14 cellular contexts compared by ENCODE assay signal in the genomic region with DNA sequence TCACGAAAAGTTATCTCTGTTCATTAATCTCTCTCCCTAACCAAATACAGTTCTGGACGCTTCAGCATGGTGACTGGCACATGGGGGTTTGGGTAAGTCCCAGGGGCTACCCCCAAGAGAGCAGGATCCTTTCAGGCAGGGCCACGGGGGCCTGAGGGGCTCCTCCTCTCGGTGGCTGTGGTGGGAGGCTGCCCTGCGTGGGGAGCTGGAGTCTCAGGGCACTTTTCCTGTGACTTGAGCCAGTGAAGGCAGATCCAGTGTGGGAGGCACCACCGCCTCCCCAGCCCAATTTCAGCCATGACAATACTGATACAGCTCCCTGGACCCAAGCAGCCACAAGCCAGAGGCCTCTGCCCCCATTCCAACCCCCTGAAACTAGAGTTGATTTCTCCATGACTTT. TPM values are rescaled to one million over a fixed set of nuclear protein-coding genes. Genes with fewer than 3 reads are reported as not detected.
A peak's percentile ranks its signal among the peaks of the same experiment; 100 is the strongest.
DNase-seq lines count a peak whose midpoint lies in the region; ATAC-seq and TF ChIP-seq lines count a peak whose summit lies in the region.
"Had no signal": no experiment of that assay in that cellular context is flagged by ENCODE, and none has a peak within 500 bp of the region (broad histone marks: within the 10 kb centered on the region; RNA-seq: fewer than 3 reads in every experiment).

No MANE protein-coding gene starts in this region.

- in situ Hi-C loops in Panc1 (cut with HindIII; ENCODE audit: low pct_unique_long_range_greater_than_20kb, low sequenced_read_pairs), result no loop called here

- POLR2A ChIA-PET in Panc1 (lab: Charles Lee), result no interaction called here

- ATAC-seq in Panc1 (no peak), HG02642 (IDR thresholded peaks at IDR 0.05; ENCODE audit: poor library complexity, unreplicated experiment) (no peak)
- ATAC-seq: left lung had no signal

- peaks cover 44% of the 10 kb centered on the region for H3K4me1 ChIP-seq in Panc1 (ENCODE audit: control insufficient read depth, insufficient read depth, low read length)

- H3K27me3 Mint-ChIP-seq in T-helper 2 cell treated with Interferon-gamma antibody and Interleukin-4, amounts not matched to agents 5 μg/mL and 100 μg/mL, for 36 hours (ENCODE audit: low read depth), result no peaks in the 10 kb centered on the region

- H3K4me3 ChIP-seq in Panc1 (ENCODE audit: low read depth in 2 of 2, low read length in 2 of 2) (no peak overlapping the region), coronary artery (no peak overlapping the region), skin epidermis (no peak overlapping the region)

- DNase-seq in T-helper 2 cell treated with Interferon-gamma antibody and Interleukin-4, amounts not matched to agents 5 μg/mL and 100 μg/mL, for 36 hours (ENCODE audit: low spot score), result no peak
- DNase-seq in T-helper 2 cell (no peak), Panc1 (ENCODE audit: low read depth, low spot score) (no peak), coronary artery (ENCODE audit: low spot score) (peak; percentile 73), cerebellar cortex (ENCODE audit: low spot score) (no peak), NCI-H345 treated with DMSO at 0.1 percent for 48 hours (lab: John Stamatoyannopoulos, UW; ENCODE audit: unreplicated experiment) (no peak)
- DNase-seq: EL; left lung; NCI-H1105; NCI-H524; SK-N-SH; stimulated activated CD4-positive, alpha-beta T cell treated with anti-CD3 and anti-CD28 coated beads, Interleukin-2, amount 100 ng/mL, for 48 hours had no signal

- peaks cover 2% of the 10 kb centered on the region for H3K36me3 Mint-ChIP-seq in T-helper 2 cell treated with Interferon-gamma antibody and Interleukin-4, amounts not matched to agents 5 μg/mL and 100 μg/mL, for 36 hours (ENCODE audit: low read depth)

- H3K4me1 Mint-ChIP-seq in T-helper 2 cell treated with Interferon-gamma antibody and Interleukin-4, amounts not matched to agents 5 μg/mL and 100 μg/mL, for 36 hours (ENCODE audit: low read depth), result peaks cover 14% of the 10 kb centered on the region

- no peaks in the 10 kb centered on the region for H3K9me3 Mint-ChIP-seq in T-helper 2 cell treated with Interferon-gamma antibody and Interleukin-4, amounts not matched to agents 5 μg/mL and 100 μg/mL, for 36 hours

- BruUV-seq in Panc1 (replicated peaks; lab: Mats Ljungman, UMichigan), result no TSS peak

- CTCF ChIA-PET in Panc1 (lab: Charles Lee), result no interaction called here

- TF ChIP-seq CTCF in Panc1 (IDR thresholded peaks at IDR 0.05), result no peak
- TF ChIP-seq CTCF in coronary artery (IDR thresholded peaks at IDR 0.05), result no peak

- H3K27me3 ChIP-seq in Panc1 (ENCODE audit: control insufficient read depth, insufficient read depth, low read length), result no peaks in the 10 kb centered on the region
- H3K27me3 ChIP-seq: left lung had no signal

- peaks cover 3% of the 10 kb centered on the region; the same call in 1 of the 2 replicates for H3K36me3 ChIP-seq in Panc1 (ENCODE audit: control insufficient read depth, insufficient read depth, low read length)
- H3K36me3 ChIP-seq: left lung had no signal

- H3K4me3 Mint-ChIP-seq in T-helper 2 cell treated with Interferon-gamma antibody and Interleukin-4, amounts not matched to agents 5 μg/mL and 100 μg/mL, for 36 hours, result peak overlapping the region; percentile 54

- peak overlapping the region; percentile 50 for H3K27ac Mint-ChIP-seq in T-helper 2 cell treated with Interferon-gamma antibody and Interleukin-4, amounts not matched to agents 5 μg/mL and 100 μg/mL, for 36 hours

- intact Hi-C loops in Panc1 (cut with micrococcal nuclease; ENCODE audit: unreplicated experiment), result no loop called here

- H3K27ac ChIP-seq in Panc1 (ENCODE audit: low read length) (peak overlapping the region; percentile 99), coronary artery (no peak overlapping the region), skin epidermis (peak overlapping the region in 15 of 21 experiments; percentile 20 to 100 (median 99))

- H3K9me3 ChIP-seq in Panc1 (ENCODE audit: control insufficient read depth, insufficient read depth, low read depth, low read length), result no peaks in the 10 kb centered on the region
- H3K9me3 ChIP-seq: left lung, SK-N-SH had no signal

RNA-seq across cellular contexts. Expression of a gene that starts 1.0 kb away (rescaled TPM):
- total RNA-seq in Panc1 (2021; ENCODE audit: unreplicated experiment), result 101 TPM
- 92.5 TPM for polyA plus RNA-seq in Panc1 (2012; ENCODE audit: insufficient read length)

RNA-seq across cellular contexts. Expression of a gene that starts 30.6 kb away (rescaled TPM):
- 116 TPM for total RNA-seq in Panc1 (2021; ENCODE audit: unreplicated experiment)
- 141 TPM for polyA plus RNA-seq in Panc1 (2012; ENCODE audit: insufficient read length)

Comparison
In these comparisons a context has a peak if more than half of its experiments do, and no peak if none do; other contexts are left out.
1. H3K27ac ChIP-seq: peak in Panc1 (single experiment) and skin epidermis (15 of 21); none in coronary artery (0 of 2).